11 cellular contexts compared by ENCODE assay signal in the genomic region with DNA sequence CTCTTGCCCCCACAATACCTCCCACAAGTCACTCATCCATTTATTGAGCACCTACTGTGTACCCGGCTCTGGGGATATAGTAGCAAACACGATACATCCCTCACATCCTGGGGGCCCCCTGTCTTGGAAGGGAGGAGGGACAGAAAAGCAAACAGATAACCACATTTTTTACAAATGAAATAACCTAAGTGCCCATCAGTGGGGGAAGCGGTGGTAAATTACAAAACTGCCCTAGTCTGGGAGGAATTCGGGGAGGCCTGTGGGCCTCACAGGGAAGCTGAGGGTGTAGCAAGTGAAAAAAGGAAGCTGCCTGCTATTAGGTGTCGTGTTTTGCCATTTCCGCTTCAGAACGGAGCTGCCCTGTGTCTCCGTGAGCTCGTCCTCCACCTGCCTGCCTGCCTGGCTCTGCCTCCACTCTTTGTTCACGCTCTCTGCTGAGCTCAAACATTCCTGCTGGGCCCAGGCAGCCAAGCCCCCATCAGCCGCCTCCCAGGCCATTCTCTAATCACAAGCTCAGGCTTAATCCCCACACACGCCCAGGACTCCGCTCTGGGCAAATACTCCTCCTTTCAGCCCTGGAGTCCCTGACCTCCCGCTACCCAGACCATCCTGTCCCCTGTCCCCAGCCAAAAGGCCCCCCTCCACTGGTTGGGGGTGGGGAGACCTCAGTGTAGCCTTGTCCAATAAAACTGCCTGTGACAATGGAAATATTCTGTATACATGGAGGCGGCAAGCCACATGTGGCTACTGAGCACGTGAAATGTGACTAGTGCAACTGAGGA. TPM values are rescaled to one million over a fixed set of nuclear protein-coding genes. Genes with fewer than 3 reads are reported as not detected.
A peak's percentile ranks its signal among the peaks of the same experiment; 100 is the strongest.
DNase-seq lines count a peak whose midpoint lies in the region; ATAC-seq and TF ChIP-seq lines count a peak whose summit lies in the region.
"Had no signal": no experiment of that assay in that cellular context is flagged by ENCODE, and none has a peak within 500 bp of the region (broad histone marks: within the 10 kb centered on the region; RNA-seq: fewer than 3 reads in every experiment).

No MANE protein-coding gene starts in this region.

- ATAC-seq in natural killer cell, result no peak
- ATAC-seq: heart right ventricle; naive thymus-derived CD4-positive, alpha-beta T cell had no signal

- H3K9me3 Mint-ChIP-seq in progenitor cell of endocrine pancreas (ENCODE audit: low read depth), result no peaks in the 10 kb centered on the region
- H3K9me3 Mint-ChIP-seq in T-helper 2 cell treated with Interferon-gamma antibody and Interleukin-4, amounts not matched to agents 5 μg/mL and 100 μg/mL, for 36 hours, result no peaks in the 10 kb centered on the region
- no peaks in the 10 kb centered on the region for H3K9me3 Mint-ChIP-seq in natural killer cell
- H3K9me3 Mint-ChIP-seq: activated T-cell treated with anti-CD3 and anti-CD28 coated beads, Interleukin-2, amount 50 U/mL, for 24 hours had no signal

- 54 to 61% methylated on average over 16 of the region's 16 CpGs for WGBS in testis, 2 donors

- peak overlapping the region; percentile 93 for H3K27ac Mint-ChIP-seq in progenitor cell of endocrine pancreas
- no peak overlapping the region for H3K27ac Mint-ChIP-seq in T-helper 2 cell treated with Interferon-gamma antibody and Interleukin-4, amounts not matched to agents 5 μg/mL and 100 μg/mL, for 36 hours
- no peak overlapping the region for H3K27ac Mint-ChIP-seq in natural killer cell
- H3K27ac Mint-ChIP-seq: activated T-cell treated with anti-CD3 and anti-CD28 coated beads, Interleukin-2, amount 50 U/mL, for 24 hours; naive thymus-derived CD4-positive, alpha-beta T cell had no signal

- intact Hi-C loops in testis (cut with DNase I; ENCODE audit: low total_unique reads) (no loop called here), natural killer cell (cut with micrococcal nuclease) (no loop called here)

- H3K9me3 ChIP-seq in testis, result no peaks in the 10 kb centered on the region
- H3K9me3 ChIP-seq: heart right ventricle had no signal

- no peaks in the 10 kb centered on the region for H3K27me3 Mint-ChIP-seq in progenitor cell of endocrine pancreas
- H3K27me3 Mint-ChIP-seq in T-helper 2 cell treated with Interferon-gamma antibody and Interleukin-4, amounts not matched to agents 5 μg/mL and 100 μg/mL, for 36 hours (ENCODE audit: low read depth), result peaks cover 3% of the 10 kb centered on the region
- H3K27me3 Mint-ChIP-seq in natural killer cell (ENCODE audit: low read depth in 2 of 2), result peaks cover 0 to 19% of the 10 kb centered on the region in 2 donors

- H3K4me3 Mint-ChIP-seq in progenitor cell of endocrine pancreas (ENCODE audit: low read depth) (no peak overlapping the region), natural killer cell (no peak overlapping the region)
- no peak overlapping the region for H3K4me3 Mint-ChIP-seq in T-helper 2 cell treated with Interferon-gamma antibody and Interleukin-4, amounts not matched to agents 5 μg/mL and 100 μg/mL, for 36 hours
- H3K4me3 Mint-ChIP-seq: activated T-cell treated with anti-CD3 and anti-CD28 coated beads, Interleukin-2, amount 50 U/mL, for 24 hours; naive thymus-derived CD4-positive, alpha-beta T cell had no signal

- no peaks in the 10 kb centered on the region for H3K36me3 ChIP-seq in testis (ENCODE audit: low read depth, missing control alignments)
- H3K36me3 ChIP-seq: heart right ventricle had no signal

- no peaks in the 10 kb centered on the region for H3K36me3 Mint-ChIP-seq in progenitor cell of endocrine pancreas (ENCODE audit: insufficient read depth)
- no peaks in the 10 kb centered on the region for H3K36me3 Mint-ChIP-seq in T-helper 2 cell treated with Interferon-gamma antibody and Interleukin-4, amounts not matched to agents 5 μg/mL and 100 μg/mL, for 36 hours (ENCODE audit: low read depth)
- no peaks in the 10 kb centered on the region for H3K36me3 Mint-ChIP-seq in natural killer cell
- H3K36me3 Mint-ChIP-seq: naive thymus-derived CD4-positive, alpha-beta T cell had no signal

- H3K27ac ChIP-seq in HL-60 (replicated peaks) (peak overlapping the region; percentile 90), testis (peak overlapping the region in 1 of 2 donors; percentile 5)

- no peak overlapping the region; the same call in 1 of the 2 replicates for H3K4me3 ChIP-seq in HL-60 (replicated peaks; ENCODE audit: insufficient read depth, low read length)
- H3K4me3 ChIP-seq in testis, result no peak overlapping the region
- H3K4me3 ChIP-seq: heart right ventricle had no signal

- no peak for TF ChIP-seq POLR2A in testis (IDR thresholded peaks at IDR 0.05)

- no peak for TF ChIP-seq CTCF in HL-60 (IDR thresholded peaks at IDR 0.05; ENCODE audit: insufficient read depth, low read length)
- TF ChIP-seq CTCF in progenitor cell of endocrine pancreas (IDR thresholded peaks at IDR 0.05; ENCODE audit: unreplicated experiment), result no peak
- TF ChIP-seq CTCF in testis (IDR thresholded peaks at IDR 0.05), result no peak
- no peak for TF ChIP-seq CTCF in natural killer cell (IDR thresholded peaks at IDR 0.05)

- peak; percentile 78 to 95 for DNase-seq in HL-60 (ENCODE audit: low read depth in 1 of 2, low spot score in 1 of 2)
- DNase-seq in NCI-H510A treated with DMSO at 0.1 percent for 48 hours (lab: John Stamatoyannopoulos, UW), result peak; percentile 77
- peak; percentile 54 for DNase-seq in cerebellar cortex (ENCODE audit: low spot score)
- DNase-seq in progenitor cell of endocrine pancreas (ENCODE audit: low spot score, unreplicated experiment), result no peak
- DNase-seq in testis, result no peak
- DNase-seq in T-helper 2 cell treated with Interferon-gamma antibody and Interleukin-4, amounts not matched to agents 5 μg/mL and 100 μg/mL, for 36 hours (ENCODE audit: low spot score), result no peak
- DNase-seq in natural killer cell, result no peak
- DNase-seq: activated T-cell treated with anti-CD3 and anti-CD28 coated beads, Interleukin-2, amount 50 U/mL, for 24 hours; heart right ventricle; naive thymus-derived CD4-positive, alpha-beta T cell had no signal

- peaks cover 34% of the 10 kb centered on the region for H3K4me1 Mint-ChIP-seq in progenitor cell of endocrine pancreas (ENCODE audit: low read depth)
- no peaks in the 10 kb centered on the region for H3K4me1 Mint-ChIP-seq in T-helper 2 cell treated with Interferon-gamma antibody and Interleukin-4, amounts not matched to agents 5 μg/mL and 100 μg/mL, for 36 hours (ENCODE audit: low read depth)
- H3K4me1 Mint-ChIP-seq in natural killer cell, result peaks cover 0 to 4% of the 10 kb centered on the region in 2 donors

- peaks cover 18% of the 10 kb centered on the region for H3K4me1 ChIP-seq in testis

- no peaks in the 10 kb centered on the region for H3K27me3 ChIP-seq in HL-60 (ENCODE audit: insufficient read depth, poor library complexity, severe bottlenecking)
- no peaks in the 10 kb centered on the region for H3K27me3 ChIP-seq in testis

RNA-seq across cellular contexts. Expression of a gene that starts 10.2 kb away (rescaled TPM):
- 1.8 and 2.1 TPM in 2 replicates for total RNA-seq in progenitor cell of endocrine pancreas
- 1 to 10 TPM; 1.2 to 2.9 TPM for total RNA-seq in testis
- 0.73 TPM for polyA plus RNA-seq in testis (ENCODE audit: insufficient read depth, low read depth, low replicate concordance)
- total RNA-seq in natural killer cell, result 1 to 10 TPM in 1 of 3 donors, under 1 TPM in 2; 0.27 to 1.1 (median 0.93) TPM
- total RNA-seq: T-helper 2 cell treated with Interferon-gamma antibody and Interleukin-4, amounts not matched to agents 100 ng/mL and 5 ng/mL, for 36 hours had no signal
- polyA plus RNA-seq: naive thymus-derived CD4-positive, alpha-beta T cell had no signal

RNA-seq across cellular contexts. Expression of a gene that starts 11.0 kb away (rescaled TPM):
- 62.7 and 64.1 TPM in 2 replicates for total RNA-seq in progenitor cell of endocrine pancreas
- total RNA-seq in testis, result 1 to 10 TPM; 5.4 to 6.1 TPM
- polyA plus RNA-seq in testis (ENCODE audit: insufficient read depth, low read depth, low replicate concordance), result 6.8 TPM
- not detected for total RNA-seq in natural killer cell
- total RNA-seq: naive thymus-derived CD4-positive, alpha-beta T cell; T-helper 2 cell treated with Interferon-gamma antibody and Interleukin-4, amounts not matched to agents 100 ng/mL and 5 ng/mL, for 36 hours had no signal

Comparison
In these comparisons a context has a peak if more than half of its experiments do, and no peak if none do; other contexts are left out.
1. DNase-seq: peak in HL-60 (2 of 2), NCI-H510A treated with DMSO at 0.1 percent for 48 hours (single experiment) and cerebellar cortex (single experiment); none in progenitor cell of endocrine pancreas (single experiment), testis (single experiment), T-helper 2 cell treated with Interferon-gamma antibody and Interleukin-4, amounts not matched to agents 5 μg/mL and 100 μg/mL, for 36 hours (single experiment) and natural killer cell (single experiment).
2. RNA of a gene that starts 11.0 kb away (total RNA-seq): 62.7 to 64.1 TPM in progenitor cell of endocrine pancreas and 5.4 to 6.1 TPM in testis; not detected in natural killer cell; every median in the first group is over 4 times any median in the second.